Comparison of ENCODE assay signal across 23 cellular contexts in the genomic region with DNA sequence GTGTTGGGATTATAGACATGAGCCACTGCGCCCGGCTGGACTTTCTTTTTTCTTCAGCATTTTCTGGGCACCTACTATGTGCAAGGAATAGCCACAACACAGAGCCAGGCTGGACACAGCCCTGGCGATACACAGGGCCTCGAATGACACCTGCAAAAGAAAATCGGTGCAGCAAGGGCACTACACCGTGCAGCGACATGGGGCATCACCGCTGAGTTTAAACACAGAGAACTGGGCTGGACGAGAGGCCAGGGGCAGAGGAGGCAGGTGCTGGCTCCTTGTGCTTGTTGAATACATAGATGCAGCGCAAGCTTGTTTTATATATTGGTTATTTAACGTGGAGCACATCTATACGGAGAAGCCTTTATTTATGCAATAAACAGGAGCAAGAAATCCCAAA.
"Had no signal": no experiment of that assay in that cellular context is flagged by ENCODE, and none has a peak within 500 bp of the region (broad histone marks: within the 10 kb centered on the region; RNA-seq: fewer than 3 reads in every experiment).

No MANE protein-coding gene starts in this region.

- H3K36me3 ChIP-seq: MG63, SJSA1 had no signal

- DNase-seq: IMR-90, Karpas-422, KG1, MG63, NCI-H1092, NCI-H1105 treated with DMSO at 0.1 percent for 48 hours, NCI-H1417 treated with DMSO at 0.1 percent for 48 hours, NCI-H146, NCI-H187, NCI-H2029, NCI-H2081 treated with DMSO at 0.1 percent for 48 hours, NCI-H2171, NCI-H226, NCI-H446, NCI-H510A, NCI-H524 treated with DMSO at 0.1 percent for 48 hours, NCI-H69, NCI-H774, Right ventricle myocardium superior, RPMI8226, SIG-M5 had no signal

- H3K9me3 ChIP-seq: MG63, SJSA1 had no signal

- H3K4me3 ChIP-seq: MG63, SJSA1, SK-N-MC had no signal

- H3K27me3 ChIP-seq: MG63, SJSA1 had no signal

- H3K27ac ChIP-seq: SJSA1, SK-N-MC had no signal
